27 cellular contexts compared by ENCODE assay signal in genomic region chr5:78336698-78337097, GRCh38.
"Had no signal": no experiment of that assay in that cellular context is flagged by ENCODE, and none has a peak within 500 bp of the region (broad histone marks: within the 10 kb centered on the region; RNA-seq: fewer than 3 reads in every experiment).

No MANE protein-coding gene starts in this region.

- H3K36me3 ChIP-seq: neutrophil, ovary, right lobe of liver, sigmoid colon, stomach, thoracic aorta, thyroid gland, tibial nerve, upper lobe of left lung, vagina had no signal

- H3K27ac ChIP-seq: neutrophil, ovary, parathyroid adenoma, psoas muscle, right lobe of liver, sigmoid colon, stomach, thoracic aorta, thyroid gland, tibial nerve, upper lobe of left lung, vagina had no signal

- H3K9ac ChIP-seq: parathyroid adenoma had no signal

- ATAC-seq: natural killer cell treated with Interleukin-12 subunit alpha and Interleukin-12 subunit beta and Interleukin-15 and Interleukin-18, amount 100 ng/mL, for 72 hours; psoas muscle; right cardiac atrium; right lobe of liver; stimulated activated effector memory CD8-positive, alpha-beta T cell treated with anti-CD3 and anti-CD28 coated beads, Interleukin-12 subunit alpha, Interleukin-12 subunit beta, amount 100 ng/mL, for 72 hours; stimulated activated naive B cell treated with anti-CD40 and anti-IgM and Interleukin-4, amounts not matched to agents 10 μg/mL and 1 μg/mL and 100 μg/mL, for 72 hours had no signal

- H3K27me3 ChIP-seq: neutrophil, ovary, right lobe of liver, sigmoid colon, stomach, thyroid gland, tibial nerve, upper lobe of left lung, vagina had no signal

- DNase-seq: nephron progenitor cell; nucleus accumbens; ovary; posterior cingulate gyrus; psoas muscle; right cardiac atrium; right lobe of liver; sigmoid colon; stimulated activated CD4-positive, alpha-beta T cell treated with anti-CD3 and anti-CD28 coated beads, Interleukin-15, amount 100 ng/mL, for 24 hours; stimulated activated CD4-positive, alpha-beta T cell treated with anti-CD3 and anti-CD28 coated beads, Interleukin-2, amount 100 ng/mL, for 24 hours; stimulated activated CD4-positive, alpha-beta T cell treated with anti-CD3 and anti-CD28 coated beads, Interleukin-2, amount 100 ng/mL, for 48 hours; stimulated activated CD4-positive, alpha-beta T cell treated with anti-CD3 and anti-CD28 coated beads, Interleukin-4, amount 100 ng/mL, for 24 hours; stimulated activated naive B cell treated with anti-CD40 and anti-IgM and Interleukin-4, amounts not matched to agents 10 μg/mL and 1 μg/mL and 100 μg/mL, for 72 hours; stimulated activated naive CD4-positive, alpha-beta T cell treated with Interleukin-2 at 50 U/mL for 16 hours; stomach; thyroid gland; trophoblast cell; upper lobe of left lung had no signal

- H3K4me1 ChIP-seq: parathyroid adenoma, psoas muscle, right lobe of liver, sigmoid colon, stomach, tibial nerve, upper lobe of left lung, vagina had no signal

- H3K9me3 ChIP-seq: neutrophil, ovary, psoas muscle, right lobe of liver, thyroid gland had no signal

- H2AFZ ChIP-seq: parathyroid adenoma had no signal

- FAIRE-seq: small intestine, urothelium cell line had no signal

- H3K4me3 ChIP-seq: ovary, psoas muscle, right lobe of liver, sigmoid colon, stomach, thoracic aorta, thyroid gland, tibial nerve, upper lobe of left lung, vagina had no signal

- H3K79me2 ChIP-seq: parathyroid adenoma had no signal
